Comparison of ENCODE assay signal across 1 cellular context in genomic region chr1:58809327-58810040, GRCh38.
A peak's percentile ranks its signal among the peaks of the same experiment; 100 is the strongest.
TF ChIP-seq lines count a peak whose summit lies in the region.

No MANE protein-coding gene starts in this region.

TF ChIP-seq in HepG2, 621 proteins besides CTCF, POLR2A, EP300 and RAD21 (continued from another document):
- TF ChIP-seq ZMYM3 (CRISPR knock-in tag; IDR thresholded peaks at IDR 0.05): peak; percentile 33; the same call in 1 of the 2 replicates
- no peak for TF ChIP-seq RNF219 (CRISPR knock-in tag; IDR thresholded peaks at IDR 0.05)
- TF ChIP-seq FOXP4 (CRISPR knock-in tag; IDR thresholded peaks at IDR 0.05): peak; percentile 26; the same call in 1 of the 2 replicates
- no peak for TF ChIP-seq AGO2 (optimal IDR thresholded peaks at IDR 0.05; ENCODE audit: low read depth, low read length)
- TF ChIP-seq RXRB (CRISPR knock-in tag; IDR thresholded peaks at IDR 0.05; ENCODE audit: borderline replicate concordance): 0 out of 2 replicates have a peak, but pooled peaks have one; percentile 11
- no peak for TF ChIP-seq ZNF331 (CRISPR knock-in tag; IDR thresholded peaks at IDR 0.05)
- no peak for TF ChIP-seq ARID2 (CRISPR knock-in tag; IDR thresholded peaks at IDR 0.05; ENCODE audit: borderline replicate concordance)
- TF ChIP-seq ZNF569 (CRISPR knock-in tag; IDR thresholded peaks at IDR 0.05; ENCODE audit: borderline replicate concordance): no peak
- TF ChIP-seq CHD4 (IDR thresholded peaks at IDR 0.05; ENCODE audit: borderline replicate concordance, low read length): no peak
- peak; percentile 48; the same call in 1 of the 2 replicates for TF ChIP-seq ISL2 (CRISPR knock-in tag; IDR thresholded peaks at IDR 0.05)
- 0 out of 2 replicates have a peak, but pooled peaks have one; percentile 14 for TF ChIP-seq BCL6 (CRISPR knock-in tag; IDR thresholded peaks at IDR 0.05)
- no peak for TF ChIP-seq TERF1 (CRISPR knock-in tag; IDR thresholded peaks at IDR 0.05)
- TF ChIP-seq PAXIP1 (CRISPR knock-in tag; conservative IDR thresholded peaks at IDR 0.05): peak; percentile 59
- peak; percentile 38 for TF ChIP-seq SAP130 (CRISPR knock-in tag; IDR thresholded peaks at IDR 0.05; ENCODE audit: low read depth)
- peak; percentile 45; the same call in 1 of the 2 replicates for TF ChIP-seq PHF21A (CRISPR knock-in tag; IDR thresholded peaks at IDR 0.05)
- TF ChIP-seq ZNF503 (CRISPR knock-in tag; IDR thresholded peaks at IDR 0.05): 0 out of 2 replicates have a peak, but pooled peaks have one; percentile 36
- TF ChIP-seq KMT2B (CRISPR knock-in tag; IDR thresholded peaks at IDR 0.05): no peak
